In genomic region chr1:201709564-201710295, GRCh38 we compare ENCODE assay signal across 8 cellular contexts.
DNase-seq lines count a peak whose midpoint lies in the region; ATAC-seq and TF ChIP-seq lines count a peak whose summit lies in the region.

No MANE protein-coding gene starts in this region.

- H3K79me2 ChIP-seq in OCI-LY3 (ENCODE audit: low read length), result no peaks in the 10 kb centered on the region

- no peaks in the 10 kb centered on the region for H3K27me3 Mint-ChIP-seq in activated T-cell treated with anti-CD3 and anti-CD28 coated beads, Interleukin-2, amount 50 U/mL, for 24 hours

- no peak overlapping the region for H3K9ac ChIP-seq in OCI-LY3 (ENCODE audit: low read length)

- H3K4me1 ChIP-seq in OCI-LY3 (ENCODE audit: low read length), result peaks cover 22% of the 10 kb centered on the region
- H3K4me1 ChIP-seq in thoracic aorta (ENCODE audit: control insufficient read depth in 1 of 2, low read depth in 2 of 2), result peaks cover 38 to 66% of the 10 kb centered on the region in 2 donors

- ATAC-seq in HG02852 (IDR thresholded peaks at IDR 0.05; ENCODE audit: unreplicated experiment) (peak; percentile 81), thoracic aorta (ENCODE audit: insufficient number of reproducible peaks, low FRiP score, low read depth) (no peak)

- no peak overlapping the region for H3K27ac Mint-ChIP-seq in activated T-cell treated with anti-CD3 and anti-CD28 coated beads, Interleukin-2, amount 50 U/mL, for 24 hours

- H3K9me3 ChIP-seq in OCI-LY3 (ENCODE audit: insufficient read depth, low read length) (no peaks in the 10 kb centered on the region), thoracic aorta (no peaks in the 10 kb centered on the region)

- no peaks in the 10 kb centered on the region for H3K9me3 Mint-ChIP-seq in activated T-cell treated with anti-CD3 and anti-CD28 coated beads, Interleukin-2, amount 50 U/mL, for 24 hours

- no peaks in the 10 kb centered on the region for H4K20me1 ChIP-seq in OCI-LY3 (ENCODE audit: insufficient read depth, low read length)

- TF ChIP-seq CTCF in OCI-LY3 (IDR thresholded peaks at IDR 0.05; ENCODE audit: low read depth, low read length) (peak; percentile 82), fibroblast of pulmonary artery (IDR thresholded peaks at IDR 0.05; ENCODE audit: low read length, missing control alignments) (peak; percentile 91), thoracic aorta (IDR thresholded peaks at IDR 0.05) (peak; percentile 97)

- no peak overlapping the region for H3K4me3 Mint-ChIP-seq in activated T-cell treated with anti-CD3 and anti-CD28 coated beads, Interleukin-2, amount 50 U/mL, for 24 hours

- H3K4me2 ChIP-seq in OCI-LY3 (ENCODE audit: low read length), result no peak overlapping the region

- H3K36me3 ChIP-seq in OCI-LY3 (replicated peaks; ENCODE audit: low read depth, low read length), result no peaks in the 10 kb centered on the region
- no peaks in the 10 kb centered on the region for H3K36me3 ChIP-seq in thoracic aorta

- H2AFZ ChIP-seq in OCI-LY3 (ENCODE audit: low read depth, low read length), result no peak overlapping the region

- 0 out of 2 replicates have a peak, but pooled peaks cover 5% of the 10 kb centered on the region for H3K27me3 ChIP-seq in OCI-LY3 (ENCODE audit: low read depth, low read length)
- H3K27me3 ChIP-seq in thoracic aorta (replicated peaks; ENCODE audit: insufficient read depth), result no peaks in the 10 kb centered on the region

- H3K36me3 Mint-ChIP-seq in activated T-cell treated with anti-CD3 and anti-CD28 coated beads, Interleukin-2, amount 50 U/mL, for 24 hours (ENCODE audit: low read depth), result no peaks in the 10 kb centered on the region

- no peaks in the 10 kb centered on the region for H3K4me1 Mint-ChIP-seq in activated T-cell treated with anti-CD3 and anti-CD28 coated beads, Interleukin-2, amount 50 U/mL, for 24 hours (ENCODE audit: low read depth)

- H3K4me3 ChIP-seq in OCI-LY3 (ENCODE audit: low read length), result no peak overlapping the region
- no peak overlapping the region for H3K4me3 ChIP-seq in fibroblast of pulmonary artery (replicated peaks; ENCODE audit: low read depth, low read length)
- H3K4me3 ChIP-seq in thoracic aorta, result no peak overlapping the region

- DNase-seq in NCI-H524 (lab: John Stamatoyannopoulos, UW) (peak; percentile 32 to 42), NCI-H524 treated with DMSO at 0.1 percent for 48 hours (lab: John Stamatoyannopoulos, UW) (no peak), fibroblast of pulmonary artery (ENCODE audit: low read depth) (peak; percentile 67), nucleus accumbens (lab: John Stamatoyannopoulos, UW) (peak in 51 of 56 donors; percentile 15 to 90 (median 64)), thoracic aorta (ENCODE audit: low spot score) (no peak)
- DNase-seq in activated T-cell treated with anti-CD3 and anti-CD28 coated beads, Interleukin-2, amount 50 U/mL, for 24 hours, result peak; percentile 73

- H3K27ac ChIP-seq in OCI-LY3 (ENCODE audit: low read length) (no peak overlapping the region), thoracic aorta (peak overlapping the region; percentile 97 to 98)

Comparison
In these comparisons a context has a peak if more than half of its experiments do, and no peak if none do; other contexts are left out.
1. DNase-seq: peak in NCI-H524 (2 of 2), activated T-cell treated with anti-CD3 and anti-CD28 coated beads, Interleukin-2, amount 50 U/mL, for 24 hours (single experiment), fibroblast of pulmonary artery (single experiment) and nucleus accumbens (51 of 56); none in NCI-H524 treated with DMSO at 0.1 percent for 48 hours (single experiment) and thoracic aorta (single experiment).
2. Peak in every context shown above with its lines, with median percentiles within 50 percentile points of each other: CTCF ChIP-seq.